11 cellular contexts compared by ENCODE assay signal in the genomic region with DNA sequence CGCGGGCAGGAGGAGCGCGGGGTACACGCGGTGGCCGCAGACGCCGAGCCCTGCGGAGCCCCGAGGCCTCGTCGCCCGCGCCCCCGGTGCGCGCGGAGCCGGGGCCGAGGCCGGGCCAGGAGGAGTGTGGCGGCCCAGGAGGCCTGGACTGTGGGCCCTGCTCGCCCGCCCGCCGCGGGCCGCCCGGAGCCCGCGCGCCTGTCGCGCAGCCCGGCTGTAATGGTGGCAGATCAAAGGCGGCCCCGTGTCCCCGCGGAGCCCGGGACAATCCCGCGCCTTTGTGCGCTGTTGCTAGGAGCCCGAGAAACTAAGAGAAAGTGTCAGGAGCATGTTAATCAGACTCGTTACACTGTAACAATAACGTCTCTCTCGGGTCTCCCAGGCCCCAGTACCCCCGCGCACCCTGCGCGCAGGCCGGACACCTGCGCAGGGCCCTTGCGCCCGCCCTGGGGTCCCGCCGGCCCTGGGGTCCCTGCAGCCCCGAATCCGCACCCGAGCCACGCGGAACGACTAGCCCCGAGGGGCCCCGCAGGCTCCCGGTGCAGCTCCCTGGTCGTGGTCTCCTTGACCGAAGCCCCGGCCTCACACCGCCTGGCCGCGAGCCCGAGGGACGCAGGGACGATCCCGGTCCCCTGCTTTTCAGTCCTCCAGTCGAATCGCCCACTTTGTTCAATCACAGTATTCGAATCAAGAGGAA.
A peak's percentile ranks its signal among the peaks of the same experiment; 100 is the strongest.
DNase-seq lines count a peak whose midpoint lies in the region; ATAC-seq and TF ChIP-seq lines count a peak whose summit lies in the region.
"Had no signal": no experiment of that assay in that cellular context is flagged by ENCODE, and none has a peak within 500 bp of the region (broad histone marks: within the 10 kb centered on the region; RNA-seq: fewer than 3 reads in every experiment).

No MANE protein-coding gene starts in this region.

- no peak overlapping the region for H3K27ac ChIP-seq in ascending aorta
- H3K27ac ChIP-seq in subcutaneous abdominal adipose tissue (ENCODE audit: low read depth, low read length), result no peak overlapping the region
- H3K27ac ChIP-seq: PC-9, WERI-Rb-1 had no signal

- peaks cover 62% of the 10 kb centered on the region for H3K27me3 Mint-ChIP-seq in activated T-cell treated with anti-CD3 and anti-CD28 coated beads, Interleukin-2, amount 50 U/mL, for 24 hours
- peaks cover 83% of the 10 kb centered on the region for H3K27me3 Mint-ChIP-seq in progenitor cell of endocrine pancreas

- DNase-seq in activated T-cell treated with anti-CD3 and anti-CD28 coated beads, Interleukin-2, amount 50 U/mL, for 24 hours, result no peak
- no peak for DNase-seq in activated T-cell treated with anti-CD3 and anti-CD28 coated beads, Interleukin-2, amount 50 U/mL, for 48 hours
- DNase-seq in ascending aorta (ENCODE audit: low spot score in 2 of 2), result no peak
- DNase-seq in left kidney (ENCODE audit: low read depth, low spot score), result peak; percentile 77
- no peak for DNase-seq in DMS153 treated with DMSO at 0.1 percent for 48 hours (lab: John Stamatoyannopoulos, UW; ENCODE audit: unreplicated experiment)
- DNase-seq in progenitor cell of endocrine pancreas (ENCODE audit: low spot score, unreplicated experiment), result no peak
- DNase-seq: aorta, PC-9, WERI-Rb-1 had no signal

- ATAC-seq in HG02678 (IDR thresholded peaks at IDR 0.05; ENCODE audit: unreplicated experiment), result no peak

- no peaks in the 10 kb centered on the region for H3K36me3 Mint-ChIP-seq in activated T-cell treated with anti-CD3 and anti-CD28 coated beads, Interleukin-2, amount 50 U/mL, for 24 hours (ENCODE audit: low read depth)
- H3K36me3 Mint-ChIP-seq in progenitor cell of endocrine pancreas (ENCODE audit: insufficient read depth), result peaks cover 2% of the 10 kb centered on the region

- H3K4me1 ChIP-seq in ascending aorta (no peaks in the 10 kb centered on the region), subcutaneous abdominal adipose tissue (ENCODE audit: control insufficient read depth in 5 of 5, insufficient read depth in 5 of 5, low read length in 5 of 5) (peaks cover 0 to 12% (median 12%) of the 10 kb centered on the region in 5 donors)

- H3K4me3 Mint-ChIP-seq in activated T-cell treated with anti-CD3 and anti-CD28 coated beads, Interleukin-2, amount 50 U/mL, for 24 hours, result peak overlapping the region; percentile 73
- no peak overlapping the region for H3K4me3 Mint-ChIP-seq in progenitor cell of endocrine pancreas (ENCODE audit: low read depth)

- H3K4me3 ChIP-seq in ascending aorta (peak overlapping the region; percentile 40 to 54), subcutaneous abdominal adipose tissue (ENCODE audit: low read depth in 1 of 5, low read length in 5 of 5) (peak overlapping the region in 3 of 5 donors; percentile 46 to 59 (median 49))
- H3K4me3 ChIP-seq: PC-9 had no signal

- H3K36me3 ChIP-seq in ascending aorta (no peaks in the 10 kb centered on the region), subcutaneous abdominal adipose tissue (ENCODE audit: control insufficient read depth in 5 of 5, insufficient read depth in 5 of 5, low read length in 5 of 5) (no peaks in the 10 kb centered on the region)
- H3K36me3 ChIP-seq: WERI-Rb-1 had no signal

- H3K4me1 Mint-ChIP-seq in activated T-cell treated with anti-CD3 and anti-CD28 coated beads, Interleukin-2, amount 50 U/mL, for 24 hours (ENCODE audit: low read depth), result peaks cover 13% of the 10 kb centered on the region
- peaks cover 3% of the 10 kb centered on the region for H3K4me1 Mint-ChIP-seq in progenitor cell of endocrine pancreas (ENCODE audit: low read depth)

- intact Hi-C loops in ascending aorta (cut with DNase I), result no loop called here

- no peak overlapping the region for H3K9ac ChIP-seq in subcutaneous abdominal adipose tissue (ENCODE audit: low read length in 5 of 5)

- peaks cover 12% of the 10 kb centered on the region for H3K27me3 ChIP-seq in ascending aorta
- peaks cover 7 to 47% (median 42%) of the 10 kb centered on the region in 5 donors for H3K27me3 ChIP-seq in subcutaneous abdominal adipose tissue (ENCODE audit: control insufficient read depth in 5 of 5, insufficient read depth in 4 of 5, low read length in 5 of 5)

- TF ChIP-seq CTCF in ascending aorta (IDR thresholded peaks at IDR 0.05) (no peak), progenitor cell of endocrine pancreas (IDR thresholded peaks at IDR 0.05; ENCODE audit: unreplicated experiment) (no peak)

- no peaks in the 10 kb centered on the region for H3K9me3 Mint-ChIP-seq in activated T-cell treated with anti-CD3 and anti-CD28 coated beads, Interleukin-2, amount 50 U/mL, for 24 hours
- H3K9me3 Mint-ChIP-seq in progenitor cell of endocrine pancreas (ENCODE audit: low read depth), result no peaks in the 10 kb centered on the region

- H3K9me3 ChIP-seq in ascending aorta (no peaks in the 10 kb centered on the region), subcutaneous abdominal adipose tissue (ENCODE audit: control insufficient read depth in 5 of 5, low read length in 5 of 5) (no peaks in the 10 kb centered on the region)

- H3K27ac Mint-ChIP-seq in activated T-cell treated with anti-CD3 and anti-CD28 coated beads, Interleukin-2, amount 50 U/mL, for 24 hours, result no peak overlapping the region
- no peak overlapping the region for H3K27ac Mint-ChIP-seq in progenitor cell of endocrine pancreas
